Comparison of ENCODE assay signal across 9 cellular contexts in genomic region chr12:6222009-6222702, GRCh38. TPM values are rescaled to one million over a fixed set of nuclear protein-coding genes. Genes with fewer than 3 reads are reported as not detected.
DNase-seq lines count a peak whose midpoint lies in the region; ATAC-seq and TF ChIP-seq lines count a peak whose summit lies in the region.
"Had no signal": no experiment of that assay in that cellular context is flagged by ENCODE, and none has a peak within 500 bp of the region (broad histone marks: within the 10 kb centered on the region; RNA-seq: fewer than 3 reads in every experiment).

No MANE protein-coding gene starts in this region.

- H3K9me3 ChIP-seq in BLaER1 treated with 17β-estradiol and CSF1 and Interleukin-3, amounts not matched to agents 10 nM and 100 nM (replicated peaks in 1 of 11) = no peaks in the 10 kb centered on the region
- H3K9me3 ChIP-seq in RWPE2 (ENCODE audit: severe bottlenecking) = no peaks in the 10 kb centered on the region
- H3K9me3 ChIP-seq in gastroesophageal sphincter = no peaks in the 10 kb centered on the region
- no peaks in the 10 kb centered on the region for H3K9me3 ChIP-seq in spleen

- H3K4me3 ChIP-seq in BLaER1 treated with 17β-estradiol and CSF1 and Interleukin-3, amounts not matched to agents 10 nM and 100 nM = peak overlapping the region in 6 of 10 experiments; percentile 3 to 46 (median 14); a peak in 5 of 20 replicates
- H3K4me3 ChIP-seq in RWPE2 (ENCODE audit: severe bottlenecking) = no peak overlapping the region
- no peak overlapping the region for H3K4me3 ChIP-seq in gastroesophageal sphincter
- H3K4me3 ChIP-seq in spleen = no peak overlapping the region

- peak overlapping the region; percentile 63 for H3K27ac Mint-ChIP-seq in progenitor cell of endocrine pancreas
- H3K27ac Mint-ChIP-seq in activated CD4-positive, alpha-beta memory T cell treated with anti-CD3 and anti-CD28 coated beads for 36 hours = no peak overlapping the region

- TF ChIP-seq POLR2A in gastroesophageal sphincter (IDR thresholded peaks at IDR 0.05) (no peak), spleen (IDR thresholded peaks at IDR 0.05) (no peak)

- peak overlapping the region; percentile 86 to 100 (median 99) for H3K4me2 ChIP-seq in BLaER1 treated with 17β-estradiol and CSF1 and Interleukin-3, amounts not matched to agents 10 nM and 100 nM

- H4K20me1 ChIP-seq in BLaER1 treated with 17β-estradiol and CSF1 and Interleukin-3, amounts not matched to agents 10 nM and 100 nM = peaks cover 4 to 100% (median 28%) of the 10 kb centered on the region in 11 experiments; a peak in 14 of 22 replicates

- CTCF ChIA-PET in activated CD4-positive, alpha-beta memory T cell treated with anti-CD3 and anti-CD28 coated beads for 36 hours (lab: Charles Lee) = interaction anchor here (0.5 to 1.5 kb wide), 2 partner anchors 26 to 27 kb away, joined by 4 read pairs; no protein-coding TSS in a partner anchor

- in situ Hi-C loops in GM13977 (cut with MboI; ENCODE audit: low pct_unique_long_range_greater_than_20kb, low sequenced_read_pairs, unreplicated experiment) = no loop called here

- peaks cover 11% of the 10 kb centered on the region for H3K4me1 Mint-ChIP-seq in progenitor cell of endocrine pancreas (ENCODE audit: low read depth)
- peaks cover 7% of the 10 kb centered on the region for H3K4me1 Mint-ChIP-seq in activated CD4-positive, alpha-beta memory T cell treated with anti-CD3 and anti-CD28 coated beads for 36 hours (ENCODE audit: low read depth)

- H3K9ac ChIP-seq in BLaER1 treated with 17β-estradiol and CSF1 and Interleukin-3, amounts not matched to agents 10 nM and 100 nM = peak overlapping the region in 9 of 11 experiments; percentile 81 to 90 (median 85); a peak in 18 of 22 replicates

- peak overlapping the region in 10 of 11 experiments; percentile 6 to 99 (median 95); a peak in 20 of 22 replicates for H3K27ac ChIP-seq in BLaER1 treated with 17β-estradiol and CSF1 and Interleukin-3, amounts not matched to agents 10 nM and 100 nM
- H3K27ac ChIP-seq in RWPE2 (ENCODE audit: poor library complexity, severe bottlenecking) (peak overlapping the region; percentile 82), gastroesophageal sphincter (peak overlapping the region; percentile 79 to 100 (median 96)), spleen (no peak overlapping the region)

- H3K9me3 Mint-ChIP-seq in progenitor cell of endocrine pancreas (ENCODE audit: low read depth) = no peaks in the 10 kb centered on the region
- H3K9me3 Mint-ChIP-seq in activated CD4-positive, alpha-beta memory T cell treated with anti-CD3 and anti-CD28 coated beads for 36 hours = no peaks in the 10 kb centered on the region

- DNase-seq in RWPE2 (ENCODE audit: low spot score) = peak; percentile 59
- DNase-seq in progenitor cell of endocrine pancreas (ENCODE audit: low spot score, unreplicated experiment) = no peak
- DNase-seq in spleen = no peak
- no peak for DNase-seq in GM13977 (ENCODE audit: low spot score)
- DNase-seq in activated CD4-positive, alpha-beta memory T cell treated with anti-CD3 and anti-CD28 coated beads for 36 hours = no peak
- no peak for DNase-seq in posterior vena cava (ENCODE audit: low spot score)
- DNase-seq: NCI-H510A had no signal

- no peaks in the 10 kb centered on the region for H3K36me3 Mint-ChIP-seq in progenitor cell of endocrine pancreas (ENCODE audit: insufficient read depth)
- no peaks in the 10 kb centered on the region for H3K36me3 Mint-ChIP-seq in activated CD4-positive, alpha-beta memory T cell treated with anti-CD3 and anti-CD28 coated beads for 36 hours

- 39 to 47% methylated on average over 3 to 14 of the region's 14 CpGs for WGBS in gastroesophageal sphincter (ENCODE audit: low coverage in 1 of 2), 2 donors
- 72 to 86% (median 77%) methylated on average over 14 of the region's 14 CpGs for WGBS in spleen, 5 donors

- intact Hi-C loops in spleen (cut with DNase I; ENCODE audit: low total_unique reads) (no loop called here), posterior vena cava (cut with DNase I) (no loop called here)
- intact Hi-C loops in activated CD4-positive, alpha-beta memory T cell treated with anti-CD3 and anti-CD28 coated beads for 36 hours (cut with micrococcal nuclease) = no loop called here

- TF ChIP-seq CTCF in RWPE2 (IDR thresholded peaks at IDR 0.05; ENCODE audit: poor library complexity, severe bottlenecking) (no peak), gastroesophageal sphincter (IDR thresholded peaks at IDR 0.05) (no peak), progenitor cell of endocrine pancreas (IDR thresholded peaks at IDR 0.05; ENCODE audit: unreplicated experiment) (no peak), spleen (IDR thresholded peaks at IDR 0.05 in 8 of 11, conservative IDR thresholded peaks at IDR 0.05 in 3 of 11) (no peak), GM13977 (IDR thresholded peaks at IDR 0.05; ENCODE audit: extremely low read depth, insufficient read depth, missing control alignments) (no peak)

- no peak for ATAC-seq in RWPE2 (ENCODE audit: low read depth)
- no peak for ATAC-seq in gastroesophageal sphincter

- POLR2A ChIA-PET in activated CD4-positive, alpha-beta memory T cell treated with anti-CD3 and anti-CD28 coated beads for 36 hours (lab: Charles Lee) = interaction anchor here (0.6 kb wide), 1 partner anchor 89 kb away, joined by 4 read pairs; no protein-coding TSS in a partner anchor

- H3K4me1 ChIP-seq in BLaER1 treated with 17β-estradiol and CSF1 and Interleukin-3, amounts not matched to agents 10 nM and 100 nM = peaks cover 99 to 100% (median 100%) of the 10 kb centered on the region in 10 experiments
- H3K4me1 ChIP-seq in RWPE2 (ENCODE audit: insufficient read depth, poor library complexity, severe bottlenecking) = peaks cover 75% of the 10 kb centered on the region
- peaks cover 29 to 100% (median 86%) of the 10 kb centered on the region in 3 donors for H3K4me1 ChIP-seq in gastroesophageal sphincter
- H3K4me1 ChIP-seq in spleen = peaks cover 0 to 37% (median 1%) of the 10 kb centered on the region in 6 donors

- H3K36me3 ChIP-seq in BLaER1 treated with 17β-estradiol and CSF1 and Interleukin-3, amounts not matched to agents 10 nM and 100 nM = peaks cover 50 to 94% (median 75%) of the 10 kb centered on the region in 11 experiments
- H3K36me3 ChIP-seq in RWPE2 (ENCODE audit: low read depth) (peaks cover 67% of the 10 kb centered on the region), gastroesophageal sphincter (peaks cover 0 to 5% of the 10 kb centered on the region in 2 donors), spleen (peaks cover 0 to 19% (median 0%) of the 10 kb centered on the region in 6 donors)

- peaks cover 16% of the 10 kb centered on the region for H3K27me3 Mint-ChIP-seq in progenitor cell of endocrine pancreas
- no peaks in the 10 kb centered on the region for H3K27me3 Mint-ChIP-seq in activated CD4-positive, alpha-beta memory T cell treated with anti-CD3 and anti-CD28 coated beads for 36 hours

- TF ChIP-seq EP300 in gastroesophageal sphincter (IDR thresholded peaks at IDR 0.05) = no peak

- no peaks in the 10 kb centered on the region for H3K27me3 ChIP-seq in BLaER1 treated with 17β-estradiol and CSF1 and Interleukin-3, amounts not matched to agents 10 nM and 100 nM
- H3K27me3 ChIP-seq in RWPE2 (ENCODE audit: insufficient read depth, poor library complexity, severe bottlenecking) = no peaks in the 10 kb centered on the region
- H3K27me3 ChIP-seq in gastroesophageal sphincter = no peaks in the 10 kb centered on the region
- no peaks in the 10 kb centered on the region for H3K27me3 ChIP-seq in spleen (replicated peaks in 1 of 7)

- H3K4me3 Mint-ChIP-seq in progenitor cell of endocrine pancreas (ENCODE audit: low read depth) = no peak overlapping the region
- no peak overlapping the region for H3K4me3 Mint-ChIP-seq in activated CD4-positive, alpha-beta memory T cell treated with anti-CD3 and anti-CD28 coated beads for 36 hours

RNA-seq across cellular contexts. Expression of gene CD9, which starts 22.0 kb away (rescaled TPM):
- total RNA-seq in gastroesophageal sphincter (100 to 1,000 TPM; 379 to 558 (median 468) TPM), progenitor cell of endocrine pancreas (6.0 and 10.8 TPM in 2 replicates), spleen (100 to 1,000 TPM in 1 of 7 donors, 10 to 100 TPM in 6; 50.0 to 113 (median 75.7) TPM), posterior vena cava (100 to 1,000 TPM; 248 to 281 TPM)
- polyA plus RNA-seq in spleen = 10 to 100 TPM; 16.2 to 87.4 (median 50.6) TPM
- total RNA-seq in activated CD4-positive, alpha-beta memory T cell treated with anti-CD3 and anti-CD28 coated beads for 36 hours = 1 to 10 TPM; 1.5 to 2.3 TPM

Comparison
In these comparisons a context has a peak if more than half of its experiments do, and no peak if none do; other contexts are left out.
1. H3K27ac ChIP-seq: peak in BLaER1 treated with 17β-estradiol and CSF1 and Interleukin-3, amounts not matched to agents 10 nM and 100 nM (10 of 11), RWPE2 (single experiment) and gastroesophageal sphincter (4 of 4); none in spleen (0 of 8).
2. H3K4me3 ChIP-seq: peak in BLaER1 treated with 17β-estradiol and CSF1 and Interleukin-3, amounts not matched to agents 10 nM and 100 nM (6 of 10); none in RWPE2 (single experiment), gastroesophageal sphincter (0 of 2) and spleen (0 of 8).